In the genomic region with DNA sequence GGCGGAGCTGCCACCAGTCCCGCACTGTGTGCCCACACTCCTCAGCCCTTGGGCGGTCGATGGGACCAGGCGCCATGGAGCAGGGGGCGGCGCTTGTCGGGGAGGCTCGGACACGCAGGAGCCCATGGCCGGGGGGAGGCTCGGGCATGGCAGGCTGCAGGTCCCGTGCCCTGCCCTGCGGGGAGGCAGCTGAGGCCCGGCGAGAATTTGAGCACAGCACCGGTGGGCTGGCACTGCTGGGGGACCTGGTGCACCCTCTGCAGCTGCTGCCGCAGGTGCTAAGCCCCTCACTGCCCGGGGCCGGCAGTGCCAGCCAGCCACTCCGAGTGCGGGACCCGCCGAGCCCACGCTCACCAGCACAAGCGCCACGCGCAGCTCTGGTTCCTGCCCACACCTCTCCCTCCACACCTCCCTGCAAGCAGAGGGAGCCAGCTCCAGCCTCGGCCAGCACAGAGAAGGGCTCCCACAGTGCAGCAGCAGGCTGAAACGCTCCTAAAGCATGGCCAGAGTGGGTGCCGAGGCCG, we compare ENCODE assay signal across 18 cellular contexts.
A peak's percentile ranks its signal among the peaks of the same experiment; 100 is the strongest.
DNase-seq lines count a peak whose midpoint lies in the region; ATAC-seq and TF ChIP-seq lines count a peak whose summit lies in the region.
"Had no signal": no experiment of that assay in that cellular context is flagged by ENCODE, and none has a peak within 500 bp of the region (broad histone marks: within the 10 kb centered on the region; RNA-seq: fewer than 3 reads in every experiment).

No MANE protein-coding gene starts in this region.

- no peaks in the 10 kb centered on the region for H3K36me3 ChIP-seq in right atrium auricular region
- H3K36me3 ChIP-seq in left ventricle myocardium inferior, result peaks cover 3% of the 10 kb centered on the region
- H3K36me3 ChIP-seq in neuronal stem cell (replicated peaks in 1 of 2; ENCODE audit: control insufficient read depth in 2 of 2, insufficient read depth in 2 of 2, low read length in 2 of 2), result no peaks in the 10 kb centered on the region
- H3K36me3 ChIP-seq in brain microvascular endothelial cell (replicated peaks), result no peaks in the 10 kb centered on the region
- H3K36me3 ChIP-seq: BLaER1 treated with 17β-estradiol and CSF1 and Interleukin-3, amounts not matched to agents 10 nM and 100 nM had no signal

- H4K91ac ChIP-seq in neuronal stem cell (ENCODE audit: low read depth, low read length, poor library complexity), result no peak overlapping the region

- no peak for DNase-seq in Right ventricle myocardium superior
- DNase-seq in right atrium auricular region (ENCODE audit: low spot score), result no peak
- peak; percentile 18 for DNase-seq in WTC11 (ENCODE audit: low spot score)
- DNase-seq in left ventricle myocardium inferior, result no peak
- DNase-seq in neuronal stem cell (ENCODE audit: low spot score), result no peak
- DNase-seq in HEK293T (ENCODE audit: extremely low spot score), result no peak
- no peak for DNase-seq in cerebellar nuclear complex (lab: John Stamatoyannopoulos, UW)
- no peak for DNase-seq in brain microvascular endothelial cell
- DNase-seq: ACHN; Calu3; CD4-positive, alpha-beta T cell; DMS 273 treated with DMSO at 0.1 percent for 48 hours; DMS79; GOT3 had no signal

- H2AK5ac ChIP-seq in neuronal stem cell (ENCODE audit: low read depth, low read length), result no peak overlapping the region

- H3K4me1 Mint-ChIP-seq in WTC11, result peaks cover 7% of the 10 kb centered on the region; the same call in 1 of the 2 replicates

- in situ Hi-C loops in brain microvascular endothelial cell (cut with HindIII; ENCODE audit: low pct_ligation_motif_present, low sequenced_read_pairs), result no loop called here

- ATAC-seq in Right ventricle myocardium superior (ENCODE audit: poor library complexity) (peak; percentile 31), WTC11 (peak; percentile 80)
- ATAC-seq: GM12878, HCT116 had no signal

- no peaks in the 10 kb centered on the region for H3K4me1 ChIP-seq in right atrium auricular region
- peaks cover 60% of the 10 kb centered on the region for H3K4me1 ChIP-seq in left ventricle myocardium inferior
- no peaks in the 10 kb centered on the region for H3K4me1 ChIP-seq in neuronal stem cell (ENCODE audit: control insufficient read depth in 2 of 2, insufficient read depth in 1 of 2, low read depth in 1 of 2, low read length in 2 of 2)
- H3K4me1 ChIP-seq: BLaER1 treated with 17β-estradiol and CSF1 and Interleukin-3, amounts not matched to agents 10 nM and 100 nM had no signal

- H3K27ac ChIP-seq in right atrium auricular region (no peak overlapping the region), left ventricle myocardium inferior (replicated peaks) (peak overlapping the region; percentile 50), neuronal stem cell (replicated peaks; ENCODE audit: low read length) (no peak overlapping the region), brain microvascular endothelial cell (no peak overlapping the region)
- H3K27ac ChIP-seq: BLaER1 treated with 17β-estradiol and CSF1 and Interleukin-3, amounts not matched to agents 10 nM and 100 nM; HL-60 had no signal

- H3K27me3 ChIP-seq in right atrium auricular region (no peaks in the 10 kb centered on the region), left ventricle myocardium inferior (ENCODE audit: low read depth) (no peaks in the 10 kb centered on the region), neuronal stem cell (ENCODE audit: control insufficient read depth in 3 of 3, insufficient read depth in 3 of 3, low read depth in 1 of 3, low read length in 3 of 3) (no peaks in the 10 kb centered on the region), brain microvascular endothelial cell (replicated peaks) (no peaks in the 10 kb centered on the region)
- H3K27me3 ChIP-seq: BLaER1 treated with 17β-estradiol and CSF1 and Interleukin-3, amounts not matched to agents 10 nM and 100 nM had no signal

- H2BK5ac ChIP-seq in neuronal stem cell (ENCODE audit: low read length), result no peak overlapping the region

- H3K23ac ChIP-seq in neuronal stem cell (ENCODE audit: low read depth, low read length, poor library complexity), result no peak overlapping the region

- no peak overlapping the region for H2BK120ac ChIP-seq in neuronal stem cell (ENCODE audit: low read depth, low read length)

- H3K4me2 ChIP-seq in neuronal stem cell (ENCODE audit: insufficient read depth, low read length, poor library complexity, severe bottlenecking), result no peak overlapping the region
- H3K4me2 ChIP-seq: BLaER1 treated with 17β-estradiol and CSF1 and Interleukin-3, amounts not matched to agents 10 nM and 100 nM had no signal

- POLR2A ChIA-PET in WTC11 (lab: Charles Lee) (no interaction called here), HEK293T (lab: Yijun Ruan, JAX) (no interaction called here)

- TF ChIP-seq CTCF in right atrium auricular region (IDR thresholded peaks at IDR 0.05) (no peak), WTC11 (IDR thresholded peaks at IDR 0.05) (no peak), left ventricle myocardium inferior (IDR thresholded peaks at IDR 0.05; ENCODE audit: borderline replicate concordance) (no peak), brain microvascular endothelial cell (IDR thresholded peaks at IDR 0.05; ENCODE audit: low read depth, low read length, missing control alignments) (no peak)

- no peak overlapping the region for H3K14ac ChIP-seq in neuronal stem cell (ENCODE audit: low read length)

- intact Hi-C loops in Right ventricle myocardium superior (cut with DNase I), result no loop called here
- intact Hi-C loops in left ventricle myocardium inferior (cut with micrococcal nuclease), result no loop called here

- CTCF ChIA-PET in WTC11 (lab: Charles Lee), result interaction anchor here (0.5 kb wide), 1 partner anchor 270 kb away, joined by 4 read pairs; no protein-coding TSS in a partner anchor
- CTCF ChIA-PET in HEK293T (lab: Yijun Ruan, JAX), result no interaction called here

- H3K27ac Mint-ChIP-seq in WTC11, result no peak overlapping the region; the same call in 1 of the 2 replicates
- H3K27ac Mint-ChIP-seq: CD4-positive, alpha-beta T cell had no signal

- H3K18ac ChIP-seq in neuronal stem cell (ENCODE audit: low read length), result peak overlapping the region; percentile 48

- H3K9me3 ChIP-seq in right atrium auricular region, result no peaks in the 10 kb centered on the region
- H3K9me3 ChIP-seq in left ventricle myocardium inferior (replicated peaks), result no peaks in the 10 kb centered on the region
- no peaks in the 10 kb centered on the region for H3K9me3 ChIP-seq in neuronal stem cell (replicated peaks in 1 of 2; ENCODE audit: control insufficient read depth in 2 of 2, insufficient read depth in 1 of 2, low read depth in 1 of 2, low read length in 2 of 2)

- H3K4ac ChIP-seq in neuronal stem cell (ENCODE audit: low read length), result no peak overlapping the region

- peaks cover 23% of the 10 kb centered on the region for H3K9me3 Mint-ChIP-seq in WTC11
- H3K9me3 Mint-ChIP-seq: CD4-positive, alpha-beta T cell had no signal

- H2AFZ ChIP-seq in neuronal stem cell (ENCODE audit: low read length), result no peak overlapping the region

- no peak overlapping the region for H2BK12ac ChIP-seq in neuronal stem cell (ENCODE audit: low read length)

- no peak overlapping the region for H4K8ac ChIP-seq in neuronal stem cell (ENCODE audit: low read depth, low read length)

- WGBS in neuronal stem cell (ENCODE audit: extremely low coverage in 2 of 2, insufficient read length in 2 of 2, insufficient replicate concordance in 1 of 2), 2 donors, result no CpG with 5 or more reads among the region's 32 CpGs

- H3K36me3 Mint-ChIP-seq in WTC11, result peaks cover 15% of the 10 kb centered on the region

- H3K4me3 ChIP-seq in right atrium auricular region, result no peak overlapping the region
- H3K4me3 ChIP-seq in left ventricle myocardium inferior, result no peak overlapping the region
- no peak overlapping the region for H3K4me3 ChIP-seq in neuronal stem cell (ENCODE audit: low read length in 2 of 2)
- no peak overlapping the region for H3K4me3 ChIP-seq in brain microvascular endothelial cell (ENCODE audit: low read depth, low read length)
- H3K4me3 ChIP-seq: BLaER1 treated with 17β-estradiol and CSF1 and Interleukin-3, amounts not matched to agents 10 nM and 100 nM; GM12878 had no signal

- H3K27me3 Mint-ChIP-seq in WTC11 (ENCODE audit: low read depth), result no peaks in the 10 kb centered on the region
- H3K27me3 Mint-ChIP-seq: CD4-positive, alpha-beta T cell had no signal

- no peaks in the 10 kb centered on the region for H3K79me1 ChIP-seq in neuronal stem cell (ENCODE audit: low read depth, low read length)

- H3K4me3 Mint-ChIP-seq in WTC11, result no peak overlapping the region
- H3K4me3 Mint-ChIP-seq: CD4-positive, alpha-beta T cell had no signal

- H2BK15ac ChIP-seq in neuronal stem cell (ENCODE audit: low read length), result no peak overlapping the region

- H3K9ac ChIP-seq in neuronal stem cell (ENCODE audit: low read depth, low read length, poor library complexity), result no peak overlapping the region
- H3K9ac ChIP-seq: BLaER1 treated with 17β-estradiol and CSF1 and Interleukin-3, amounts not matched to agents 10 nM and 100 nM had no signal

TF ChIP-seq in WTC11, 78 proteins besides CTCF, POLR2A, EP300 and RAD21 (continues in another document):
- no peak for TF ChIP-seq EMX1 (CRISPR knock-in tag; IDR thresholded peaks at IDR 0.05)
- TF ChIP-seq, protein P1, sequence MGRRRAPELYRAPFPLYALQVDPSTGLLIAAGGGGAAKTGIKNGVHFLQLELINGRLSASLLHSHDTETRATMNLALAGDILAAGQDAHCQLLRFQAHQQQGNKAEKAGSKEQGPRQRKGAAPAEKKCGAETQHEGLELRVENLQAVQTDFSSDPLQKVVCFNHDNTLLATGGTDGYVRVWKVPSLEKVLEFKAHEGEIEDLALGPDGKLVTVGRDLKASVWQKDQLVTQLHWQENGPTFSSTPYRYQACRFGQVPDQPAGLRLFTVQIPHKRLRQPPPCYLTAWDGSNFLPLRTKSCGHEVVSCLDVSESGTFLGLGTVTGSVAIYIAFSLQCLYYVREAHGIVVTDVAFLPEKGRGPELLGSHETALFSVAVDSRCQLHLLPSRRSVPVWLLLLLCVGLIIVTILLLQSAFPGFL (CRISPR knock-in tag; IDR thresholded peaks at IDR 0.05; ENCODE audit: borderline replicate concordance), result no peak
- no peak for TF ChIP-seq FOXP1 (CRISPR knock-in tag; IDR thresholded peaks at IDR 0.05; ENCODE audit: borderline replicate concordance)
- no peak for TF ChIP-seq ZNF416 (CRISPR knock-in tag; IDR thresholded peaks at IDR 0.05)

TF ChIP-seq in HEK293T, 16 proteins besides CTCF, POLR2A, EP300 and RAD21:
- no peak for TF ChIP-seq SP1 (IDR thresholded peaks at IDR 0.05)
- TF ChIP-seq L3MBTL2 (conservative IDR thresholded peaks at IDR 0.05), result no peak
- no peak for TF ChIP-seq HDGF (IDR thresholded peaks at IDR 0.05; ENCODE audit: borderline replicate concordance)
- no peak for TF ChIP-seq SUZ12 (IDR thresholded peaks at IDR 0.05)
- TF ChIP-seq ELF4 (IDR thresholded peaks at IDR 0.05), result no peak
- TF ChIP-seq BHLHE40 (IDR thresholded peaks at IDR 0.05; ENCODE audit: borderline replicate concordance), result no peak
- TF ChIP-seq NFRKB (IDR thresholded peaks at IDR 0.05), result no peak
- TF ChIP-seq FOXA1 (IDR thresholded peaks at IDR 0.05), result no peak
- no peak for TF ChIP-seq ARNT (IDR thresholded peaks at IDR 0.05)
- TF ChIP-seq TARDBP (IDR thresholded peaks at IDR 0.05), result no peak
TF ChIP-seq in HEK293T: peak in this region for 0.
